Comparison of ENCODE assay signal across 11 cellular contexts in the genomic region with DNA sequence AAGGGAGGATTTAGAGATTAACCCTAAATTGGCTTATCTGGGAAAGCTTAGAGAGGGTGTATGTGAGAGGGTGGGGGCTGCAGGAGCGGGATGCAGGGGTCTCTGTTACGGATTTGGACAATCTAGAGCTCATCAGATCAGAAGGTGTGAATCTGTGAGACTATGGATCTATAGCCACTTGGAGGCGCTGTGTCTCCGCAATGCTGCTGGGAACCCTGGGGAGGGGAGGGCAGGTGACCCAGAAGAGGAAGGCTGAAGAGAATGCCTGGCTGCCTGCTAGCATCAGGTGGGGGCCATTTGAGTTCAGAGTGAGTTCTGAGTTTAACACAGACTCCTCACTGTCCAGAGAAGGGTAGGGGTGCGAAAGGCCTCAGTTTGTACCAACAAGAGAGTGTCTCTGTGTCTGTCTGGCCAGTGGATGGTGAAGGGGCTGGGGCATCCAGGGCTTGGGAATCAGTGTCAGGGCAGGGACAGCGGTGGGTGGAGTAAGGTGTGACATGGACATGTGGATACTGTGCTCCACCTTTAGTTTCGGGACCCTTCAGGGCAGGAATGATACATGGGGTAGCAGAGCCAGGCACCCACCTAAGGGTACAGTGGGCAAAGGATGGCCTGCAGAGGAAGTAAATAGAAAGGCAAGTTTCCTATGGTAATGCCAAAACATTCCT.
DNase-seq lines count a peak whose midpoint lies in the region; FAIRE-seq and TF ChIP-seq lines count a peak whose summit lies in the region.
"Had no signal": no experiment of that assay in that cellular context is flagged by ENCODE, and none has a peak within 500 bp of the region (broad histone marks: within the 10 kb centered on the region; RNA-seq: fewer than 3 reads in every experiment).

No MANE protein-coding gene starts in this region.

- H3K9me3 Mint-ChIP-seq in activated naive CD4-positive, alpha-beta T cell treated with anti-CD3 and anti-CD28 coated beads, Interleukin-2, amount 50 U/mL, for 24 hours: no peaks in the 10 kb centered on the region
- H3K9me3 Mint-ChIP-seq: natural killer cell had no signal

- DNase-seq in GF-D8 (lab: John Stamatoyannopoulos, UW) (peak; percentile 24), NCI-H69 (lab: John Stamatoyannopoulos, UW) (peak; percentile 21), neuronal stem cell (ENCODE audit: low spot score) (peak; percentile 14), dorsolateral prefrontal cortex (no peak), right atrium auricular region (ENCODE audit: low spot score) (no peak), small intestine (no peak), GM19239 (ENCODE audit: insufficient read length, low spot score) (no peak)
- DNase-seq: foreskin melanocyte, natural killer cell, NCI-H446 treated with DMSO at 0.1 percent for 48 hours had no signal

- H3K4me3 ChIP-seq in neuronal stem cell (ENCODE audit: low read length in 2 of 2) (no peak overlapping the region), dorsolateral prefrontal cortex (no peak overlapping the region), right atrium auricular region (no peak overlapping the region), small intestine (ENCODE audit: low read depth in 1 of 2, low read length in 2 of 2) (no peak overlapping the region)

- H4K91ac ChIP-seq in neuronal stem cell (ENCODE audit: low read depth, low read length, poor library complexity): no peak overlapping the region

- intact Hi-C loops in dorsolateral prefrontal cortex (cut with DNase I): no loop called here

- no peak overlapping the region for H3K27ac ChIP-seq in neuronal stem cell (replicated peaks; ENCODE audit: low read length)
- no peak overlapping the region for H3K27ac ChIP-seq in dorsolateral prefrontal cortex
- no peak overlapping the region for H3K27ac ChIP-seq in right atrium auricular region
- no peak overlapping the region for H3K27ac ChIP-seq in small intestine (ENCODE audit: low read depth in 1 of 2, low read length in 1 of 2)

- H3K27me3 Mint-ChIP-seq in activated naive CD4-positive, alpha-beta T cell treated with anti-CD3 and anti-CD28 coated beads, Interleukin-2, amount 50 U/mL, for 24 hours: no peaks in the 10 kb centered on the region

- no peak overlapping the region for H3K4me2 ChIP-seq in neuronal stem cell (ENCODE audit: insufficient read depth, low read length, poor library complexity, severe bottlenecking)

- H2AK5ac ChIP-seq in neuronal stem cell (ENCODE audit: low read depth, low read length): peak overlapping the region; percentile 42

- no peak overlapping the region for H2AFZ ChIP-seq in neuronal stem cell (ENCODE audit: low read length)

- no peak for FAIRE-seq in small intestine (lab: Jason Lieb, UNC)
- no peak for FAIRE-seq in GM19239 (lab: Jason Lieb, UNC)

- H3K4ac ChIP-seq in neuronal stem cell (ENCODE audit: low read length): no peak overlapping the region

- H3K9ac ChIP-seq in neuronal stem cell (ENCODE audit: low read depth, low read length, poor library complexity): peak overlapping the region; percentile 50

- peaks cover 35% of the 10 kb centered on the region for H3K4me1 Mint-ChIP-seq in activated naive CD4-positive, alpha-beta T cell treated with anti-CD3 and anti-CD28 coated beads, Interleukin-2, amount 50 U/mL, for 24 hours

- peak overlapping the region; percentile 30 for H4K8ac ChIP-seq in neuronal stem cell (ENCODE audit: low read depth, low read length)

- H3K4me1 ChIP-seq in neuronal stem cell (ENCODE audit: control insufficient read depth in 2 of 2, insufficient read depth in 1 of 2, low read depth in 1 of 2, low read length in 2 of 2) (peaks cover 0 to 2% of the 10 kb centered on the region in 2 donors), right atrium auricular region (no peaks in the 10 kb centered on the region), small intestine (ENCODE audit: control insufficient read depth in 2 of 2, insufficient read depth in 1 of 2, low read depth in 1 of 2, low read length in 1 of 2) (no peaks in the 10 kb centered on the region)

- no peak overlapping the region for H2BK15ac ChIP-seq in neuronal stem cell (ENCODE audit: low read length)

- no CpG with 5 or more reads among the region's 7 CpGs for WGBS in neuronal stem cell (ENCODE audit: extremely low coverage in 2 of 2, insufficient read length in 2 of 2, insufficient replicate concordance in 1 of 2), 2 donors
- 70 to 81% (median 76%) methylated on average over 7 of the region's 7 CpGs for WGBS in small intestine, 3 donors

- H3K36me3 ChIP-seq in neuronal stem cell (replicated peaks in 1 of 2; ENCODE audit: control insufficient read depth in 2 of 2, insufficient read depth in 2 of 2, low read length in 2 of 2) (no peaks in the 10 kb centered on the region), right atrium auricular region (no peaks in the 10 kb centered on the region), small intestine (ENCODE audit: control insufficient read depth in 2 of 2, insufficient read depth in 2 of 2, low read length in 2 of 2) (no peaks in the 10 kb centered on the region)

- no peak overlapping the region for H2BK5ac ChIP-seq in neuronal stem cell (ENCODE audit: low read length)

- H3K27me3 ChIP-seq in neuronal stem cell (ENCODE audit: control insufficient read depth in 3 of 3, insufficient read depth in 3 of 3, low read depth in 1 of 3, low read length in 3 of 3) (no peaks in the 10 kb centered on the region), dorsolateral prefrontal cortex (peaks cover 0 to 29% (median 0%) of the 10 kb centered on the region in 45 donors), right atrium auricular region (no peaks in the 10 kb centered on the region), small intestine (ENCODE audit: control insufficient read depth in 2 of 2, insufficient read depth in 2 of 2, low read length in 2 of 2) (no peaks in the 10 kb centered on the region)

- no peak overlapping the region for H3K4me3 Mint-ChIP-seq in activated naive CD4-positive, alpha-beta T cell treated with anti-CD3 and anti-CD28 coated beads, Interleukin-2, amount 50 U/mL, for 24 hours
- H3K4me3 Mint-ChIP-seq: natural killer cell had no signal

- H2BK12ac ChIP-seq in neuronal stem cell (ENCODE audit: low read length): peak overlapping the region; percentile 50

- no peak overlapping the region for H2BK120ac ChIP-seq in neuronal stem cell (ENCODE audit: low read depth, low read length)

- peak overlapping the region; percentile 33 for H3K18ac ChIP-seq in neuronal stem cell (ENCODE audit: low read length)

- peak overlapping the region; percentile 47 for H3K23ac ChIP-seq in neuronal stem cell (ENCODE audit: low read depth, low read length, poor library complexity)

- H3K9me3 ChIP-seq in neuronal stem cell (replicated peaks in 1 of 2; ENCODE audit: control insufficient read depth in 2 of 2, insufficient read depth in 1 of 2, low read depth in 1 of 2, low read length in 2 of 2) (no peaks in the 10 kb centered on the region), right atrium auricular region (no peaks in the 10 kb centered on the region), small intestine (ENCODE audit: control insufficient read depth, low read depth) (no peaks in the 10 kb centered on the region)

- peak overlapping the region; percentile 62 for H3K27ac Mint-ChIP-seq in activated naive CD4-positive, alpha-beta T cell treated with anti-CD3 and anti-CD28 coated beads, Interleukin-2, amount 50 U/mL, for 24 hours
- H3K27ac Mint-ChIP-seq: natural killer cell had no signal

- TF ChIP-seq CTCF in dorsolateral prefrontal cortex (IDR thresholded peaks at IDR 0.05 in 54 of 56, conservative IDR thresholded peaks at IDR 0.05 in 2 of 56; ENCODE audit: low read depth in 1 of 56, partially characterized antibody in 56 of 56) (peak in 9 of 56 donors; percentile 5 to 35 (median 16)), right atrium auricular region (IDR thresholded peaks at IDR 0.05) (no peak)

- H3K79me1 ChIP-seq in neuronal stem cell (ENCODE audit: low read depth, low read length): no peaks in the 10 kb centered on the region

- H3K36me3 Mint-ChIP-seq in activated naive CD4-positive, alpha-beta T cell treated with anti-CD3 and anti-CD28 coated beads, Interleukin-2, amount 50 U/mL, for 24 hours: no peaks in the 10 kb centered on the region
- H3K36me3 Mint-ChIP-seq: natural killer cell had no signal

- H3K14ac ChIP-seq in neuronal stem cell (ENCODE audit: low read length): peak overlapping the region; percentile 47

Comparison
In these comparisons a context has a peak if more than half of its experiments do, and no peak if none do; other contexts are left out.
1. DNase-seq: peak in GF-D8 (single experiment), NCI-H69 (single experiment) and neuronal stem cell (single experiment); none in dorsolateral prefrontal cortex (0 of 10), right atrium auricular region (single experiment), small intestine (single experiment) and GM19239 (single experiment).